Comparison of ENCODE assay signal across 8 cellular contexts in genomic region chr7:95435422-95435780, GRCh38. TPM values are rescaled to one million over a fixed set of nuclear protein-coding genes. Genes with fewer than 3 reads are reported as not detected.
DNase-seq lines count a peak whose midpoint lies in the region; ATAC-seq and TF ChIP-seq lines count a peak whose summit lies in the region.

No MANE protein-coding gene starts in this region.

- H3K4me3 Mint-ChIP-seq in T-helper 2 cell treated with Interferon-gamma antibody and Interleukin-4, amounts not matched to agents 5 μg/mL and 100 μg/mL, for 36 hours = peak overlapping the region; percentile 74

- H3K4me1 Mint-ChIP-seq in T-helper 2 cell treated with Interferon-gamma antibody and Interleukin-4, amounts not matched to agents 5 μg/mL and 100 μg/mL, for 36 hours (ENCODE audit: low read depth) = peaks cover 12% of the 10 kb centered on the region

- H3K27me3 Mint-ChIP-seq in T-helper 2 cell treated with Interferon-gamma antibody and Interleukin-4, amounts not matched to agents 5 μg/mL and 100 μg/mL, for 36 hours (ENCODE audit: low read depth) = peaks cover 7% of the 10 kb centered on the region

- no peak for TF ChIP-seq CTCF in foreskin keratinocyte (conservative IDR thresholded peaks at IDR 0.05)

- H3K9me3 Mint-ChIP-seq in T-helper 2 cell treated with Interferon-gamma antibody and Interleukin-4, amounts not matched to agents 5 μg/mL and 100 μg/mL, for 36 hours = no peaks in the 10 kb centered on the region

- peak; percentile 2 for ATAC-seq in GM18498 (IDR thresholded peaks at IDR 0.05; ENCODE audit: unreplicated experiment)
- no peak for ATAC-seq in foreskin keratinocyte
- peak; percentile 36 for ATAC-seq in sciatic nerve
- no peak for ATAC-seq in GM18867 (IDR thresholded peaks at IDR 0.05; ENCODE audit: unreplicated experiment)
- ATAC-seq in HG02938 (IDR thresholded peaks at IDR 0.05; ENCODE audit: unreplicated experiment) = no peak

- DNase-seq in T-helper 2 cell treated with Interferon-gamma antibody and Interleukin-4, amounts not matched to agents 5 μg/mL and 100 μg/mL, for 36 hours (ENCODE audit: low spot score) = no peak
- DNase-seq in foreskin keratinocyte (no peak), sciatic nerve (ENCODE audit: low spot score) (no peak), NCI-H524 treated with DMSO at 0.1 percent for 48 hours (lab: John Stamatoyannopoulos, UW) (no peak), NCI-H1105 (lab: John Stamatoyannopoulos, UW) (no peak)

- peaks cover 1% of the 10 kb centered on the region for H3K36me3 Mint-ChIP-seq in T-helper 2 cell treated with Interferon-gamma antibody and Interleukin-4, amounts not matched to agents 5 μg/mL and 100 μg/mL, for 36 hours (ENCODE audit: low read depth)

- H3K27me3 ChIP-seq in foreskin keratinocyte = no peaks in the 10 kb centered on the region

- intact Hi-C loops in sciatic nerve (cut with DNase I) = no loop called here

- H3K4me1 ChIP-seq in foreskin keratinocyte = no peaks in the 10 kb centered on the region

- peak overlapping the region; percentile 67 for H3K27ac Mint-ChIP-seq in T-helper 2 cell treated with Interferon-gamma antibody and Interleukin-4, amounts not matched to agents 5 μg/mL and 100 μg/mL, for 36 hours

- H3K27ac ChIP-seq in foreskin keratinocyte = peak overlapping the region; percentile 42

RNA-seq across cellular contexts. Expression of gene PON2, which starts 0.6 kb away (rescaled TPM):
- total RNA-seq in foreskin keratinocyte (48.8 and 57.5 TPM in 2 replicates), sciatic nerve (111 TPM)
- polyA plus RNA-seq in foreskin keratinocyte = 42.0 and 44.6 TPM in 2 replicates

RNA-seq across cellular contexts. Expression of gene PON3, which starts 39.2 kb away (rescaled TPM):
- total RNA-seq in foreskin keratinocyte (1.7 and 2.0 TPM in 2 replicates), sciatic nerve (8.9 TPM)
- polyA plus RNA-seq in foreskin keratinocyte = 1.6 and 2.6 TPM in 2 replicates

RNA-seq across cellular contexts. Expression of gene ASB4, which starts 50.3 kb away (rescaled TPM):
- total RNA-seq in foreskin keratinocyte = not detected in 2 replicates
- polyA plus RNA-seq in foreskin keratinocyte = not detected in 2 replicates
- total RNA-seq in sciatic nerve = 0.80 TPM

Comparison
In these comparisons a context has a peak if more than half of its experiments do, and no peak if none do; other contexts are left out.
1. ATAC-seq: peak in GM18498 (single experiment) and sciatic nerve (single experiment); none in foreskin keratinocyte (single experiment), GM18867 (single experiment) and HG02938 (single experiment).